In genomic region chr16:23803591-23804123, GRCh38 we compare ENCODE assay signal across 7 cellular contexts. TPM values are rescaled to one million over a fixed set of nuclear protein-coding genes. Genes with fewer than 3 reads are reported as not detected.
DNase-seq lines count a peak whose midpoint lies in the region; ATAC-seq and TF ChIP-seq lines count a peak whose summit lies in the region.

No MANE protein-coding gene starts in this region.

- no peak overlapping the region for H3K4me3 ChIP-seq in RWPE2 (ENCODE audit: severe bottlenecking)

- H3K27me3 ChIP-seq in RWPE2 (ENCODE audit: insufficient read depth, poor library complexity, severe bottlenecking), result no peaks in the 10 kb centered on the region

- DNase-seq in GM13976 (ENCODE audit: low spot score), result peak; percentile 75
- no peak for DNase-seq in RWPE2 (ENCODE audit: low spot score)
- peak; percentile 64 for DNase-seq in activated effector memory CD4-positive, alpha-beta T cell treated with Interleukin-2 at 50 U/mL for 16 hours
- peak; percentile 64 for DNase-seq in Right ventricle myocardium superior
- peak; percentile 64 for DNase-seq in sciatic nerve (ENCODE audit: low spot score)
- no peak for DNase-seq in NCI-H146 treated with DMSO at 0.1 percent for 48 hours (lab: John Stamatoyannopoulos, UW; ENCODE audit: unreplicated experiment)

- ATAC-seq in HG03175 (IDR thresholded peaks at IDR 0.05; ENCODE audit: unreplicated experiment) (peak; percentile 66), RWPE2 (ENCODE audit: low read depth) (peak; percentile 85), Right ventricle myocardium superior (ENCODE audit: poor library complexity) (no peak), sciatic nerve (peak; percentile 57)

- intact Hi-C loops in Right ventricle myocardium superior (cut with DNase I) (no loop called here), sciatic nerve (cut with DNase I) (no loop called here)

- no peaks in the 10 kb centered on the region for H3K36me3 ChIP-seq in RWPE2 (ENCODE audit: low read depth)

- H3K9me3 ChIP-seq in RWPE2 (ENCODE audit: severe bottlenecking), result no peaks in the 10 kb centered on the region

- TF ChIP-seq CTCF in GM13976 (IDR thresholded peaks at IDR 0.05; ENCODE audit: borderline replicate concordance, control extremely low read depth, extremely low read depth, insufficient read depth, missing control alignments), result peak; percentile 73
- peak; percentile 59 for TF ChIP-seq CTCF in RWPE2 (IDR thresholded peaks at IDR 0.05; ENCODE audit: poor library complexity, severe bottlenecking)

- no peak overlapping the region for H3K27ac ChIP-seq in RWPE2 (ENCODE audit: poor library complexity, severe bottlenecking)

- no peaks in the 10 kb centered on the region for H3K4me1 ChIP-seq in RWPE2 (ENCODE audit: insufficient read depth, poor library complexity, severe bottlenecking)

- in situ Hi-C loops in GM13976 (cut with MboI; ENCODE audit: low sequenced_read_pairs, unreplicated experiment), result loop anchor here (5.0 kb wide), 1 partner anchor 209 kb away; no protein-coding TSS in a partner anchor

RNA-seq across cellular contexts. Expression of gene PRKCB, which starts 32.1 kb away (rescaled TPM):
- total RNA-seq in Right ventricle myocardium superior, result 1.7 TPM
- 12.7 TPM for total RNA-seq in sciatic nerve

RNA-seq across cellular contexts. Expression of gene CHP2, which starts 48.8 kb away (rescaled TPM):
- not detected for total RNA-seq in Right ventricle myocardium superior
- 22.6 TPM for total RNA-seq in sciatic nerve

Comparison
In these comparisons a context has a peak if more than half of its experiments do, and no peak if none do; other contexts are left out.
1. DNase-seq: peak in GM13976 (single experiment), activated effector memory CD4-positive, alpha-beta T cell treated with Interleukin-2 at 50 U/mL for 16 hours (single experiment), Right ventricle myocardium superior (single experiment) and sciatic nerve (single experiment); none in RWPE2 (single experiment) and NCI-H146 treated with DMSO at 0.1 percent for 48 hours (single experiment).
2. RNA of gene CHP2, which starts 48.8 kb away (total RNA-seq): 22.6 TPM in sciatic nerve (single experiment); not detected in Right ventricle myocardium superior (single experiment); every median in the first group is over 10 times any median in the second.